Comparison of ENCODE assay signal across 11 cellular contexts in genomic region chr11:89495951-89496350, GRCh38. TPM values are rescaled to one million over a fixed set of nuclear protein-coding genes. Genes with fewer than 3 reads are reported as not detected.
DNase-seq lines count a peak whose midpoint lies in the region; ATAC-seq and TF ChIP-seq lines count a peak whose summit lies in the region.
"Had no signal": no experiment of that assay in that cellular context is flagged by ENCODE, and none has a peak within 500 bp of the region (broad histone marks: within the 10 kb centered on the region; RNA-seq: fewer than 3 reads in every experiment).

No MANE protein-coding gene starts in this region.

- no peaks in the 10 kb centered on the region for H3K27me3 Mint-ChIP-seq in osteocyte (ENCODE audit: unreplicated experiment)

- no peak for TF ChIP-seq CTCF in RWPE2 (IDR thresholded peaks at IDR 0.05; ENCODE audit: poor library complexity, severe bottlenecking)
- TF ChIP-seq CTCF in fibroblast of pulmonary artery (IDR thresholded peaks at IDR 0.05; ENCODE audit: low read length, missing control alignments) = no peak
- no peak for TF ChIP-seq CTCF in osteocyte (IDR thresholded peaks at IDR 0.05)

- peak; percentile 73; the same call in 1 of the 3 replicates for ATAC-seq in RWPE2 (ENCODE audit: low read depth)
- ATAC-seq in HG02885 (IDR thresholded peaks at IDR 0.05; ENCODE audit: poor library complexity, unreplicated experiment) = no peak
- ATAC-seq in GM19395 (IDR thresholded peaks at IDR 0.05; ENCODE audit: unreplicated experiment) = no peak
- no peak for ATAC-seq in HG03378 (IDR thresholded peaks at IDR 0.05; ENCODE audit: unreplicated experiment)

- no peaks in the 10 kb centered on the region for H3K9me3 ChIP-seq in RWPE2 (ENCODE audit: severe bottlenecking)

- no peaks in the 10 kb centered on the region for H3K36me3 ChIP-seq in RWPE2 (ENCODE audit: low read depth)

- no peak overlapping the region for H3K27ac ChIP-seq in RWPE2 (ENCODE audit: poor library complexity, severe bottlenecking)

- H3K9me3 Mint-ChIP-seq in osteocyte (ENCODE audit: unreplicated experiment) = no peaks in the 10 kb centered on the region
- H3K9me3 Mint-ChIP-seq: neural crest cell had no signal

- peaks cover 71% of the 10 kb centered on the region for H3K4me1 Mint-ChIP-seq in osteocyte (ENCODE audit: unreplicated experiment)

- H3K4me3 Mint-ChIP-seq in osteocyte (ENCODE audit: unreplicated experiment) = no peak overlapping the region
- H3K4me3 Mint-ChIP-seq: CD4-positive, alpha-beta memory T cell; neural crest cell had no signal

- H3K27ac Mint-ChIP-seq in osteocyte (ENCODE audit: unreplicated experiment) = peak overlapping the region; percentile 86
- H3K27ac Mint-ChIP-seq: CD4-positive, alpha-beta memory T cell had no signal

- H3K36me3 Mint-ChIP-seq in osteocyte (ENCODE audit: unreplicated experiment) = no peaks in the 10 kb centered on the region
- H3K36me3 Mint-ChIP-seq: CD4-positive, alpha-beta memory T cell had no signal

- H3K27me3 ChIP-seq in RWPE2 (ENCODE audit: insufficient read depth, poor library complexity, severe bottlenecking) = peaks cover 13% of the 10 kb centered on the region

- H3K4me3 ChIP-seq in RWPE2 (ENCODE audit: severe bottlenecking) (no peak overlapping the region), fibroblast of pulmonary artery (replicated peaks; ENCODE audit: low read depth, low read length) (no peak overlapping the region)

- DNase-seq in COLO829 (ENCODE audit: low spot score) = peak; percentile 6
- DNase-seq in RWPE2 (ENCODE audit: low spot score) = no peak
- DNase-seq in fibroblast of pulmonary artery (ENCODE audit: low read depth) = peak; percentile 88
- no peak for DNase-seq in osteocyte (ENCODE audit: extremely low spot score, unreplicated experiment)
- no peak for DNase-seq in activated CD4-positive, CD25-positive, alpha-beta regulatory T cell treated with anti-CD3 and anti-CD28 coated beads, Interleukin-2, amount 50 U/mL, for 72 hours
- DNase-seq: CD4-positive, alpha-beta memory T cell; SIG-M5 had no signal

- no peaks in the 10 kb centered on the region for H3K4me1 ChIP-seq in RWPE2 (ENCODE audit: insufficient read depth, poor library complexity, severe bottlenecking)

RNA-seq across cellular contexts. Expression of gene NOX4, which starts 4.8 kb away (rescaled TPM):
- total RNA-seq in osteocyte = 19.6 and 20.1 TPM in 2 replicates
- total RNA-seq: CD4-positive, alpha-beta memory T cell had no signal

Comparison
In these comparisons a context has a peak if more than half of its experiments do, and no peak if none do; other contexts are left out.
1. DNase-seq: peak in COLO829 (single experiment) and fibroblast of pulmonary artery (single experiment); none in RWPE2 (single experiment), osteocyte (single experiment) and activated CD4-positive, CD25-positive, alpha-beta regulatory T cell treated with anti-CD3 and anti-CD28 coated beads, Interleukin-2, amount 50 U/mL, for 72 hours (single experiment).